Comparison of ENCODE assay signal across 20 cellular contexts in the genomic region with DNA sequence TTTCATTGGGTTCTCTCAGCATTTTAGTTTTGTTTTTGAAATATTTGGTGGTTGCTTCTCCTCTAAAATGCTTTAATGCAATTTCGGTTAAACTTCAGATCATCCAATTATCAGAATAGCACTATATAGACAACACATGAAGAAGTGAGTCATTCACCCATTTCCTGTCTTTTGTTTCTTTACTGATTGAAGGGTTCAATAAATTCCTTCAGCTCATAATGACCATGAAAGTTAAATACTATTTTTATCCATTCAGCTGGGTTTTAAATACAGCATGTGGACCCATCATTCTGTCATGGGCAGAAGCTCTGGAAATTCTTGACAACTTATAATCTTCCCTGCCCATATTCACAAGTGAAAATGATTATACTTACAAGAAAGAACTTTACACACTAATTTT.
DNase-seq lines count a peak whose midpoint lies in the region; ATAC-seq and TF ChIP-seq lines count a peak whose summit lies in the region.
"Had no signal": no experiment of that assay in that cellular context is flagged by ENCODE, and none has a peak within 500 bp of the region (broad histone marks: within the 10 kb centered on the region; RNA-seq: fewer than 3 reads in every experiment).

No MANE protein-coding gene starts in this region.

- no peaks in the 10 kb centered on the region for H3K9me3 Mint-ChIP-seq in MCF 10A (ENCODE audit: unreplicated experiment)
- H3K9me3 Mint-ChIP-seq in T-helper 2 cell treated with Interferon-gamma antibody and Interleukin-4, amounts not matched to agents 5 μg/mL and 100 μg/mL, for 36 hours, result no peaks in the 10 kb centered on the region

- H3K27ac ChIP-seq in mammary epithelial cell (ENCODE audit: insufficient read depth, low read depth, low read length), result no peak overlapping the region
- peak overlapping the region; percentile 47 to 70; a peak in 3 of 4 replicates for H3K27ac ChIP-seq in SK-N-SH (ENCODE audit: low read depth in 2 of 2, low read length in 1 of 2)
- H3K27ac ChIP-seq: 22Rv1, KMS-11, RWPE1 had no signal

- H3K9me2 ChIP-seq in SK-N-SH, result no peaks in the 10 kb centered on the region

- TF ChIP-seq CTCF in mammary epithelial cell (conservative IDR thresholded peaks at IDR 0.05 in 1 of 2, IDR thresholded peaks at IDR 0.05 in 1 of 2; ENCODE audit: extremely low read depth in 1 of 2, insufficient read depth in 1 of 2, low read depth in 1 of 2, low read length in 2 of 2), result no peak
- TF ChIP-seq CTCF in MCF 10A (IDR thresholded peaks at IDR 0.05; ENCODE audit: unreplicated experiment), result no peak
- no peak for TF ChIP-seq CTCF in SK-N-SH (IDR thresholded peaks at IDR 0.05)

- no peak overlapping the region for H3K27ac Mint-ChIP-seq in MCF 10A (ENCODE audit: low read depth, unreplicated experiment)
- no peak overlapping the region for H3K27ac Mint-ChIP-seq in T-helper 2 cell treated with Interferon-gamma antibody and Interleukin-4, amounts not matched to agents 5 μg/mL and 100 μg/mL, for 36 hours
- H3K27ac Mint-ChIP-seq: CD4-positive, alpha-beta memory T cell had no signal

- TF ChIP-seq RAD21 in SK-N-SH (IDR thresholded peaks at IDR 0.05; ENCODE audit: low read length), result no peak

- intact Hi-C loops in mammary epithelial cell (cut with micrococcal nuclease), result loop anchor here (10.0 kb wide), 1 partner anchor 185 kb away; a partner anchor contains a TSS
- intact Hi-C loops in MCF 10A (cut with micrococcal nuclease), result loop anchor here (2.0 to 10.0 kb wide), 2 partner anchors 13 to 115 kb away; no protein-coding TSS in a partner anchor

- no peak overlapping the region for H3K4me3 Mint-ChIP-seq in MCF 10A (ENCODE audit: unreplicated experiment)
- H3K4me3 Mint-ChIP-seq in T-helper 2 cell treated with Interferon-gamma antibody and Interleukin-4, amounts not matched to agents 5 μg/mL and 100 μg/mL, for 36 hours, result no peak overlapping the region
- H3K4me3 Mint-ChIP-seq: CD4-positive, alpha-beta memory T cell had no signal

- H3F3A ChIP-seq in SK-N-SH (replicated peaks; ENCODE audit: insufficient read depth), result peaks cover 21% of the 10 kb centered on the region

- BruUV-seq in mammary epithelial cell (replicated peaks; lab: Mats Ljungman, UMichigan) (no TSS peak), MCF 10A (replicated peaks; lab: Mats Ljungman, UMichigan) (no TSS peak)

- H3K4me2 ChIP-seq in mammary epithelial cell (ENCODE audit: insufficient read depth, low read depth, low read length) (peak overlapping the region; percentile 28), SK-N-SH (peak overlapping the region; percentile 20; the same call in 1 of the 2 replicates)
- H3K4me2 ChIP-seq: KMS-11 had no signal

- dilution Hi-C loops in mammary epithelial cell (cut with HindIII; ENCODE audit: low sequenced_read_pairs), result no loop called here

- ATAC-seq in HG03432 (IDR thresholded peaks at IDR 0.05; ENCODE audit: unreplicated experiment), result no peak
- ATAC-seq: HepG2 had no signal

- no peaks in the 10 kb centered on the region for H4K20me1 ChIP-seq in mammary epithelial cell (ENCODE audit: insufficient read depth, low read length)
- peaks cover 6% of the 10 kb centered on the region; the same call in 1 of the 2 replicates for H4K20me1 ChIP-seq in SK-N-SH (ENCODE audit: insufficient read depth)

- in situ Hi-C loops in mammary epithelial cell (cut with MboI; ENCODE audit: low sequenced_read_pairs in 2 of 2), result no loop called here

- H3K4me3 ChIP-seq in mammary epithelial cell (replicated peaks in 1 of 3; ENCODE audit: insufficient read depth in 1 of 3, low read depth in 2 of 3, low read length in 3 of 3) (no peak overlapping the region), SK-N-SH (ENCODE audit: low read depth in 2 of 2, low read length in 1 of 2) (no peak overlapping the region)
- H3K4me3 ChIP-seq: HAP-1, MG63 had no signal

- H3K36me3 ChIP-seq in mammary epithelial cell (ENCODE audit: insufficient read depth, low read length) (no peaks in the 10 kb centered on the region), SK-N-SH (replicated peaks in 1 of 2; ENCODE audit: control insufficient read depth in 1 of 2, insufficient read depth in 2 of 2, low read length in 1 of 2) (peaks cover 0 to 5% of the 10 kb centered on the region in 2 experiments)
- H3K36me3 ChIP-seq: HAP-1, MG63 had no signal

- H3K4me1 Mint-ChIP-seq in MCF 10A (ENCODE audit: insufficient read depth, unreplicated experiment), result peaks cover 14% of the 10 kb centered on the region
- H3K4me1 Mint-ChIP-seq in T-helper 2 cell treated with Interferon-gamma antibody and Interleukin-4, amounts not matched to agents 5 μg/mL and 100 μg/mL, for 36 hours (ENCODE audit: low read depth), result no peaks in the 10 kb centered on the region
- H3K4me1 Mint-ChIP-seq: CD4-positive, alpha-beta memory T cell had no signal

- H3K79me2 ChIP-seq in mammary epithelial cell (ENCODE audit: insufficient read depth, low read length) (no peaks in the 10 kb centered on the region), SK-N-SH (ENCODE audit: insufficient read depth) (peaks cover 21% of the 10 kb centered on the region; the same call in 1 of the 2 replicates)

- POLR2A ChIA-PET in MCF 10A (lab: Yijun Ruan, JAX) (interaction anchor here (0.6 to 1.5 kb wide), 5 partner anchors 8 to 115 kb away, joined by 3 to 9 read pairs (median 3); no protein-coding TSS in a partner anchor), SK-N-SH (lab: Yijun Ruan, JAX) (no interaction called here)

- no peaks in the 10 kb centered on the region for H3K9me3 ChIP-seq in mammary epithelial cell (replicated peaks; ENCODE audit: insufficient read depth, low read length)
- no peaks in the 10 kb centered on the region for H3K9me3 ChIP-seq in SK-N-SH
- H3K9me3 ChIP-seq: HAP-1, MG63 had no signal

- no peaks in the 10 kb centered on the region for H3K27me3 Mint-ChIP-seq in MCF 10A (ENCODE audit: insufficient read depth, unreplicated experiment)
- no peaks in the 10 kb centered on the region for H3K27me3 Mint-ChIP-seq in T-helper 2 cell treated with Interferon-gamma antibody and Interleukin-4, amounts not matched to agents 5 μg/mL and 100 μg/mL, for 36 hours (ENCODE audit: low read depth)

- no peak for DNase-seq in mammary epithelial cell
- no peak for DNase-seq in MCF 10A (ENCODE audit: unreplicated experiment)
- no peak for DNase-seq in SK-N-SH
- peak; percentile 13 for DNase-seq in foreskin melanocyte
- no peak for DNase-seq in cerebellum (ENCODE audit: low spot score)
- no peak for DNase-seq in T-helper 2 cell treated with Interferon-gamma antibody and Interleukin-4, amounts not matched to agents 5 μg/mL and 100 μg/mL, for 36 hours (ENCODE audit: low spot score)
- DNase-seq in dedifferentiated amniotic fluid mesenchymal stem cell (ENCODE audit: extremely low spot score), result no peak
- DNase-seq: Calu3; CD4-positive, alpha-beta memory T cell; MG63; NCI-H1092; NCI-H1694; NCI-H2227 treated with DMSO at 0.1 percent for 48 hours; NCI-H524 had no signal

- H2AFZ ChIP-seq in mammary epithelial cell (ENCODE audit: low read depth, low read length) (no peak overlapping the region), SK-N-SH (ENCODE audit: low read depth) (peak overlapping the region; percentile 30; the same call in 1 of the 2 replicates)

- TF ChIP-seq EP300 in SK-N-SH (IDR thresholded peaks at IDR 0.05; ENCODE audit: borderline replicate concordance in 1 of 2, low read depth in 1 of 2, low read length in 1 of 2), result no peak

- WGBS in mammary epithelial cell (ENCODE audit: low coverage, missing lambda C conversion rate), result 94% methylated on average over 1 of the region's 1 CpG
- WGBS in SK-N-SH (ENCODE audit: low lambda C conversion rate), result 68% methylated on average over 1 of the region's 1 CpG

- H3K36me3 Mint-ChIP-seq in MCF 10A (ENCODE audit: insufficient read depth, unreplicated experiment), result no peaks in the 10 kb centered on the region
- no peaks in the 10 kb centered on the region for H3K36me3 Mint-ChIP-seq in T-helper 2 cell treated with Interferon-gamma antibody and Interleukin-4, amounts not matched to agents 5 μg/mL and 100 μg/mL, for 36 hours (ENCODE audit: low read depth)
- H3K36me3 Mint-ChIP-seq: CD4-positive, alpha-beta memory T cell had no signal

- H3K27me3 ChIP-seq in mammary epithelial cell (ENCODE audit: insufficient read depth, low read length), result no peaks in the 10 kb centered on the region
- no peaks in the 10 kb centered on the region for H3K27me3 ChIP-seq in SK-N-SH (ENCODE audit: insufficient read depth)
- H3K27me3 ChIP-seq: MG63 had no signal

- peaks cover 17% of the 10 kb centered on the region for H3K4me1 ChIP-seq in mammary epithelial cell (ENCODE audit: insufficient read depth, low read length)
- peaks cover 0 to 16% of the 10 kb centered on the region in 2 experiments; a peak in 3 of 4 replicates for H3K4me1 ChIP-seq in SK-N-SH (ENCODE audit: control insufficient read depth in 1 of 2, insufficient read depth in 2 of 2, low read depth in 1 of 2, low read length in 1 of 2)
- H3K4me1 ChIP-seq: HAP-1 had no signal

- no peak overlapping the region for H3K9ac ChIP-seq in mammary epithelial cell (ENCODE audit: insufficient read depth, low read length)
- H3K9ac ChIP-seq in SK-N-SH, result no peak overlapping the region
- H3K9ac ChIP-seq: KMS-11 had no signal

- CTCF ChIA-PET in mammary epithelial cell (lab: Charles Lee; ENCODE audit: low non-redundant PET), result no interaction called here
- CTCF ChIA-PET in MCF 10A (lab: Yijun Ruan, JAX), result interaction anchor here (0.6 kb wide), 1 partner anchor 61 kb away, joined by 3 read pairs; no protein-coding TSS in a partner anchor
- CTCF ChIA-PET in SK-N-SH (lab: Yijun Ruan, JAX), result interaction anchor here (0.6 kb wide), 1 partner anchor 495 kb away, joined by 5 read pairs; no protein-coding TSS in a partner anchor

TF ChIP-seq in SK-N-SH, 30 proteins besides CTCF, POLR2A, EP300 and RAD21 (continues in another document):
- TF ChIP-seq GABPA (IDR thresholded peaks at IDR 0.05; ENCODE audit: low read depth), result no peak
- TF ChIP-seq CHD2 (IDR thresholded peaks at IDR 0.05; ENCODE audit: low read length, partially characterized antibody), result no peak
